In the genomic region with DNA sequence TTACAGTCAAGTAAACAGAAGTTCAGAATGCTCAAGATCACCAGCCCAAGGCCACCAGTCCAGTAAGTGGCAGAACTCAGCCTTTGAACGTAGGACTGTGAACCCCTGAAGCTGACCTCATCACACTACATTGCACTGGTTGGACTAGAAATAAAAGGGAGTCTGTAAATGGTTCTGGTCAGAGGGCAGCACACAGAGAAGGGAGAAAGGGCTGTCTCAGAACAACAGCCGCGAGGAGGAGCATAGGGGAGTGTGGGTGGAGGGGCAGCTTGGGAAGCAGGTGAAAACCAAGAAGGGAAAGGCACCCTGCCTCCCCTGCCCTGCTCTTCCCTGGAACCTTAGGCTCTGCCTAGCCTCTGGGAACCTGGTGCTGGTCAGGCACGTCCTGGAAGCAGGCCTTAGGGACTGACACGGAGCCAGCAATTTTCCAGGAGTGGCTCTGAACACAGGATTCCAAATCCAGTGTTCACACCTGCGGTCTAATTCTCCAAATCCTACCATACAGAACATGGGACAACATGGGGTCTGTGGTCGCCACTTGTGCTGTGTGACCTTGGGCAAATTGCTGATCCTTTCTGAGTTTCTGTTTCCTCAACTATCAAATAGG, we compare ENCODE assay signal across 1 cellular context.
TF ChIP-seq lines count a peak whose summit lies in the region.

No MANE protein-coding gene starts in this region.

TF ChIP-seq in HepG2, 621 proteins besides CTCF, POLR2A, EP300 and RAD21 (continued from another document and continues in another):
- TF ChIP-seq, protein P1, sequence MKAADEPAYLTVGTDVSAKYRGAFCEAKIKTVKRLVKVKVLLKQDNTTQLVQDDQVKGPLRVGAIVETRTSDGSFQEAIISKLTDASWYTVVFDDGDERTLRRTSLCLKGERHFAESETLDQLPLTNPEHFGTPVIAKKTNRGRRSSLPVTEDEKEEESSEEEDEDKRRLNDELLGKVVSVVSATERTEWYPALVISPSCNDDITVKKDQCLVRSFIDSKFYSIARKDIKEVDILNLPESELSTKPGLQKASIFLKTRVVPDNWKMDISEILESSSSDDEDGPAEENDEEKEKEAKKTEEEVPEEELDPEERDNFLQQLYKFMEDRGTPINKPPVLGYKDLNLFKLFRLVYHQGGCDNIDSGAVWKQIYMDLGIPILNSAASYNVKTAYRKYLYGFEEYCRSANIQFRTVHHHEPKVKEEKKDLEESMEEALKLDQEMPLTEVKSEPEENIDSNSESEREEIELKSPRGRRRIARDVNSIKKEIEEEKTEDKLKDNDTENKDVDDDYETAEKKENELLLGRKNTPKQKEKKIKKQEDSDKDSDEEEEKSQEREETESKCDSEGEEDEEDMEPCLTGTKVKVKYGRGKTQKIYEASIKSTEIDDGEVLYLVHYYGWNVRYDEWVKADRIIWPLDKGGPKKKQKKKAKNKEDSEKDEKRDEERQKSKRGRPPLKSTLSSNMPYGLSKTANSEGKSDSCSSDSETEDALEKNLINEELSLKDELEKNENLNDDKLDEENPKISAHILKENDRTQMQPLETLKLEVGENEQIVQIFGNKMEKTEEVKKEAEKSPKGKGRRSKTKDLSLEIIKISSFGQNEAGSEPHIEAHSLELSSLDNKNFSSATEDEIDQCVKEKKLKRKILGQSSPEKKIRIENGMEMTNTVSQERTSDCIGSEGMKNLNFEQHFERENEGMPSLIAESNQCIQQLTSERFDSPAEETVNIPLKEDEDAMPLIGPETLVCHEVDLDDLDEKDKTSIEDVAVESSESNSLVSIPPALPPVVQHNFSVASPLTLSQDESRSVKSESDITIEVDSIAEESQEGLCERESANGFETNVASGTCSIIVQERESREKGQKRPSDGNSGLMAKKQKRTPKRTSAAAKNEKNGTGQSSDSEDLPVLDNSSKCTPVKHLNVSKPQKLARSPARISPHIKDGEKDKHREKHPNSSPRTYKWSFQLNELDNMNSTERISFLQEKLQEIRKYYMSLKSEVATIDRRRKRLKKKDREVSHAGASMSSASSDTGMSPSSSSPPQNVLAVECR (CRISPR knock-in tag; IDR thresholded peaks at IDR 0.05; ENCODE audit: borderline replicate concordance): peak; percentile 42; the same call in 1 of the 2 replicates
- TF ChIP-seq NR2F6 (IDR thresholded peaks at IDR 0.05) (peak; percentile 66), NR2F6 (CRISPR knock-in tag; IDR thresholded peaks at IDR 0.05) (peak; percentile 74), TCF7 (IDR thresholded peaks at IDR 0.05; ENCODE audit: low read depth) (peak; percentile 59; the same call in 1 of the 2 replicates), CBX2 (IDR thresholded peaks at IDR 0.05; ENCODE audit: low read depth, low read length) (no peak), CBX2 (CRISPR knock-in tag; IDR thresholded peaks at IDR 0.05; ENCODE audit: low read depth) (no peak), CC2D1A (CRISPR knock-in tag; IDR thresholded peaks at IDR 0.05) (0 out of 2 replicates have a peak, but pooled peaks have one; percentile 35), JUN (CRISPR knock-in tag; IDR thresholded peaks at IDR 0.05) (peak; percentile 95), KMT2B (CRISPR knock-in tag; IDR thresholded peaks at IDR 0.05) (no peak), ZSCAN21 (CRISPR knock-in tag; IDR thresholded peaks at IDR 0.05; ENCODE audit: borderline replicate concordance) (peak; percentile 32; the same call in 1 of the 2 replicates), KDM4B (CRISPR knock-in tag; IDR thresholded peaks at IDR 0.05) (no peak), KLF13 (CRISPR knock-in tag; IDR thresholded peaks at IDR 0.05) (no peak), ZBTB49 (CRISPR knock-in tag; IDR thresholded peaks at IDR 0.05; ENCODE audit: borderline replicate concordance) (no peak), MIER3 (CRISPR knock-in tag; IDR thresholded peaks at IDR 0.05; ENCODE audit: borderline replicate concordance) (peak; percentile 86; the same call in 1 of the 2 replicates), HCFC1 (IDR thresholded peaks at IDR 0.05; ENCODE audit: low read depth, low read length) (no peak), ZFP1 (CRISPR knock-in tag; IDR thresholded peaks at IDR 0.05) (no peak), ZC3H4 (CRISPR knock-in tag; IDR thresholded peaks at IDR 0.05; ENCODE audit: borderline replicate concordance) (no peak), DRAP1 (CRISPR knock-in tag; IDR thresholded peaks at IDR 0.05) (peak; percentile 77), E2F2 (CRISPR knock-in tag; IDR thresholded peaks at IDR 0.05; ENCODE audit: borderline replicate concordance) (no peak), ZNF567 (CRISPR knock-in tag; IDR thresholded peaks at IDR 0.05; ENCODE audit: borderline replicate concordance) (no peak), ZNF652 (CRISPR knock-in tag; IDR thresholded peaks at IDR 0.05; ENCODE audit: borderline replicate concordance, low read depth) (no peak), NFIC (IDR thresholded peaks at IDR 0.05; ENCODE audit: low read length) (0 out of 2 replicates have a peak, but pooled peaks have one; percentile 24), SKI (IDR thresholded peaks at IDR 0.05; ENCODE audit: partially characterized antibody) (peak; percentile 33), SP140L (CRISPR knock-in tag; IDR thresholded peaks at IDR 0.05; ENCODE audit: borderline replicate concordance) (no peak), ZNF362 (CRISPR knock-in tag; IDR thresholded peaks at IDR 0.05; ENCODE audit: borderline replicate concordance) (no peak), ELF4 (CRISPR knock-in tag; IDR thresholded peaks at IDR 0.05; ENCODE audit: borderline replicate concordance) (no peak), ZNF20 (CRISPR knock-in tag; IDR thresholded peaks at IDR 0.05) (no peak), KDM3A (CRISPR knock-in tag; IDR thresholded peaks at IDR 0.05; ENCODE audit: low read depth) (peak; percentile 33; the same call in 1 of the 2 replicates), IRF2 (CRISPR knock-in tag; IDR thresholded peaks at IDR 0.05) (peak; percentile 63; the same call in 1 of the 2 replicates), PHF21A (CRISPR knock-in tag; IDR thresholded peaks at IDR 0.05) (peak; percentile 56), PLRG1 (conservative IDR thresholded peaks at IDR 0.05) (no peak), GPN1 (CRISPR knock-in tag; IDR thresholded peaks at IDR 0.05; ENCODE audit: borderline replicate concordance) (no peak), SALL2 (CRISPR knock-in tag; IDR thresholded peaks at IDR 0.05) (peak; percentile 60; the same call in 1 of the 2 replicates), ZBTB40 (IDR thresholded peaks at IDR 0.05) (no peak), ZBTB40 (CRISPR knock-in tag; IDR thresholded peaks at IDR 0.05) (no peak), HNF4G (IDR thresholded peaks at IDR 0.05; ENCODE audit: borderline replicate concordance, low read depth, low read length) (peak; percentile 79), HNF4G (CRISPR knock-in tag; IDR thresholded peaks at IDR 0.05; ENCODE audit: borderline replicate concordance, low read depth) (peak; percentile 93; the same call in 1 of the 2 replicates)
- TF ChIP-seq, protein P2, sequence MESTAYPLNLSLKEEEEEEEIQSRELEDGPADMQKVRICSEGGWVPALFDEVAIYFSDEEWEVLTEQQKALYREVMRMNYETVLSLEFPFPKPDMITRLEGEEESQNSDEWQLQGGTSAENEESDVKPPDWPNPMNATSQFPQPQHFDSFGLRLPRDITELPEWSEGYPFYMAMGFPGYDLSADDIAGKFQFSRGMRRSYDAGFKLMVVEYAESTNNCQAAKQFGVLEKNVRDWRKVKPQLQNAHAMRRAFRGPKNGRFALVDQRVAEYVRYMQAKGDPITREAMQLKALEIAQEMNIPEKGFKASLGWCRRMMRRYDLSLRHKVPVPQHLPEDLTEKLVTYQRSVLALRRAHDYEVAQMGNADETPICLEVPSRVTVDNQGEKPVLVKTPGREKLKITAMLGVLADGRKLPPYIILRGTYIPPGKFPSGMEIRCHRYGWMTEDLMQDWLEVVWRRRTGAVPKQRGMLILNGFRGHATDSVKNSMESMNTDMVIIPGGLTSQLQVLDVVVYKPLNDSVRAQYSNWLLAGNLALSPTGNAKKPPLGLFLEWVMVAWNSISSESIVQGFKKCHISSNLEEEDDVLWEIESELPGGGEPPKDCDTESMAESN (CRISPR knock-in tag; conservative IDR thresholded peaks at IDR 0.05): 0 out of 2 replicates have a peak, but pooled peaks have one; percentile 62
